Comparison of ENCODE assay signal across 13 cellular contexts in the genomic region with DNA sequence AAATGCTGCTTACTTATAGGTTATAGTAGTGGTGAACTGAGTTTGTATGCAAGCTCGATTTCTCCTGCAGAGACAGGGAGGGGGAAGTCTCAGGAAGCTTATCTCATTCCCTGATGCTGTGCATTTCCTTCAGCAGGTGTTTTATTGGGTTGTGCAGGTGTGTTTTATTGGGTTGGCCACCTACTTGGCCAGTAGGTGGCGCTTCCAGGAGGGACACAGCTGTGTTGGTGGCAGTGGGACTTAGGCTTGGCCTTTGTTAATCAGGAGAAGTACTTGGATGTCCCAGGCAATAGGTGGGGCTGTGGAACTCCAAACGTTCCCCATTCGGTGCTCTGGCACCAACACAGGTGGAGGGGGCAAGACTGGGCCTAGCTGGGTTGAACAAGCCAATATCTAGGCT.
A peak's percentile ranks its signal among the peaks of the same experiment; 100 is the strongest.
DNase-seq lines count a peak whose midpoint lies in the region; ATAC-seq and TF ChIP-seq lines count a peak whose summit lies in the region.
"Had no signal": no experiment of that assay in that cellular context is flagged by ENCODE, and none has a peak within 500 bp of the region (broad histone marks: within the 10 kb centered on the region; RNA-seq: fewer than 3 reads in every experiment).

No MANE protein-coding gene starts in this region.

- no peak overlapping the region for H2AFZ ChIP-seq in SU-DHL-6 (ENCODE audit: low read depth, low read length, severe bottlenecking)

- TF ChIP-seq EP300 in sigmoid colon (IDR thresholded peaks at IDR 0.05), result no peak

- 48 to 65% methylated on average over 4 of the region's 4 CpGs for WGBS in sigmoid colon, 2 donors

- no peak overlapping the region for H3K4me2 ChIP-seq in SU-DHL-6 (ENCODE audit: low read depth, low read length, poor library complexity, severe bottlenecking)

- H3K4me3 ChIP-seq in GM06990 (replicated peaks; ENCODE audit: low read depth, low read length) (no peak overlapping the region), HAP-1 (no peak overlapping the region), SU-DHL-6 (ENCODE audit: insufficient read depth, low read length, poor library complexity, severe bottlenecking) (no peak overlapping the region), sigmoid colon (no peak overlapping the region)
- H3K4me3 ChIP-seq: dorsolateral prefrontal cortex had no signal

- no peaks in the 10 kb centered on the region for H3K9me2 ChIP-seq in SU-DHL-6 (replicated peaks; ENCODE audit: insufficient read depth, low read length)

- H3K4me1 ChIP-seq in HAP-1 (no peaks in the 10 kb centered on the region), sigmoid colon (no peaks in the 10 kb centered on the region)

- H3K27ac Mint-ChIP-seq in stimulated activated memory B cell treated with anti-CD40 and anti-IgM and Interleukin-4, amounts not matched to agents 10 μg/mL and 1 μg/mL and 100 μg/mL, for 72 hours, result no peak overlapping the region
- H3K27ac Mint-ChIP-seq: activated B cell treated with CpG ODN at 0.5 μM for 24 hours; activated T-helper 2 cell treated with anti-CD3 and anti-CD28 coated beads, Interferon-gamma antibody, Interleukin-2, Interleukin-4, amounts not matched to agents 10 μg/mL and 5 μg/mL and 100 μg/mL, durations not matched to agents 14 hours and 24 hours and 36 hours had no signal

- DNase-seq in GM06990 (ENCODE audit: extremely low read depth, insufficient read length), result no peak
- DNase-seq in HAP-1 (ENCODE audit: low spot score in 2 of 2), result peak; percentile 39 to 68
- DNase-seq in left lobe of liver (ENCODE audit: low spot score), result no peak
- no peak for DNase-seq in sigmoid colon
- no peak for DNase-seq in NCI-H2227 (lab: John Stamatoyannopoulos, UW; ENCODE audit: unreplicated experiment)
- DNase-seq: activated B cell treated with CpG ODN at 0.5 μM for 24 hours; dorsolateral prefrontal cortex; hypothalamus; stimulated activated naive CD4-positive, alpha-beta T cell treated with Interleukin-2 at 50 U/mL for 16 hours had no signal

- no peaks in the 10 kb centered on the region for H3K79me2 ChIP-seq in SU-DHL-6 (ENCODE audit: insufficient read depth, low read length)

- no peaks in the 10 kb centered on the region for H3K9me3 Mint-ChIP-seq in stimulated activated memory B cell treated with anti-CD40 and anti-IgM and Interleukin-4, amounts not matched to agents 10 μg/mL and 1 μg/mL and 100 μg/mL, for 72 hours

- no peak overlapping the region for H3K4me3 Mint-ChIP-seq in stimulated activated memory B cell treated with anti-CD40 and anti-IgM and Interleukin-4, amounts not matched to agents 10 μg/mL and 1 μg/mL and 100 μg/mL, for 72 hours
- H3K4me3 Mint-ChIP-seq: activated B cell treated with CpG ODN at 0.5 μM for 24 hours had no signal

- in situ Hi-C loops in HAP-1 (cut with MboI; ENCODE audit: low sequenced_read_pairs), result no loop called here

- H3K9ac ChIP-seq in SU-DHL-6 (ENCODE audit: low read length), result no peak overlapping the region

- no peak for TF ChIP-seq POLR2A in sigmoid colon (IDR thresholded peaks at IDR 0.05)

- intact Hi-C loops in sigmoid colon (cut with DNase I), result no loop called here

- H4K20me1 ChIP-seq in SU-DHL-6 (ENCODE audit: low read depth, low read length), result no peaks in the 10 kb centered on the region

- no peaks in the 10 kb centered on the region for H3F3A ChIP-seq in SU-DHL-6 (ENCODE audit: insufficient read depth)

- H3K27me3 ChIP-seq in GM06990 (replicated peaks; ENCODE audit: control insufficient read depth, insufficient read depth, low read length) (no peaks in the 10 kb centered on the region), HAP-1 (ENCODE audit: low read depth) (no peaks in the 10 kb centered on the region), SU-DHL-6 (ENCODE audit: low read length) (no peaks in the 10 kb centered on the region), sigmoid colon (no peaks in the 10 kb centered on the region)

- H3K27ac ChIP-seq in SU-DHL-6 (ENCODE audit: low read depth, low read length) (no peak overlapping the region), sigmoid colon (no peak overlapping the region)
- H3K27ac ChIP-seq: dorsolateral prefrontal cortex had no signal

- no peaks in the 10 kb centered on the region for H3K4me1 Mint-ChIP-seq in stimulated activated memory B cell treated with anti-CD40 and anti-IgM and Interleukin-4, amounts not matched to agents 10 μg/mL and 1 μg/mL and 100 μg/mL, for 72 hours
- H3K4me1 Mint-ChIP-seq: activated B cell treated with CpG ODN at 0.5 μM for 24 hours had no signal

- TF ChIP-seq CTCF in GM06990 (IDR thresholded peaks at IDR 0.05; ENCODE audit: insufficient read depth, low read length, poor library complexity, severe bottlenecking) (peak; percentile 59), SU-DHL-6 (IDR thresholded peaks at IDR 0.05; ENCODE audit: insufficient read depth, low read length, poor library complexity, severe bottlenecking) (peak; percentile 16), sigmoid colon (IDR thresholded peaks at IDR 0.05) (no peak)

- H3K27me3 Mint-ChIP-seq in stimulated activated memory B cell treated with anti-CD40 and anti-IgM and Interleukin-4, amounts not matched to agents 10 μg/mL and 1 μg/mL and 100 μg/mL, for 72 hours, result no peaks in the 10 kb centered on the region
- H3K27me3 Mint-ChIP-seq: activated B cell treated with CpG ODN at 0.5 μM for 24 hours had no signal

- H3K36me3 Mint-ChIP-seq in stimulated activated memory B cell treated with anti-CD40 and anti-IgM and Interleukin-4, amounts not matched to agents 10 μg/mL and 1 μg/mL and 100 μg/mL, for 72 hours, result no peaks in the 10 kb centered on the region

- H3K36me3 ChIP-seq in GM06990 (ENCODE audit: control insufficient read depth, insufficient read depth, low read length), result no peaks in the 10 kb centered on the region
- H3K36me3 ChIP-seq in HAP-1 (replicated peaks), result no peaks in the 10 kb centered on the region
- H3K36me3 ChIP-seq in SU-DHL-6 (ENCODE audit: low read length), result no peaks in the 10 kb centered on the region
- H3K36me3 ChIP-seq in sigmoid colon, result no peaks in the 10 kb centered on the region

- peak; percentile 39 for ATAC-seq in left lobe of liver
- ATAC-seq in HG02763 (IDR thresholded peaks at IDR 0.05; ENCODE audit: unreplicated experiment), result no peak
- ATAC-seq in stimulated activated memory B cell treated with anti-CD40 and anti-IgM and Interleukin-4, amounts not matched to agents 10 μg/mL and 1 μg/mL and 100 μg/mL, for 72 hours, result no peak

- H3K9me3 ChIP-seq in HAP-1, result no peaks in the 10 kb centered on the region
- no peaks in the 10 kb centered on the region for H3K9me3 ChIP-seq in SU-DHL-6 (ENCODE audit: insufficient read depth, low read length)
- H3K9me3 ChIP-seq in sigmoid colon, result no peaks in the 10 kb centered on the region

Comparison
In these comparisons a context has a peak if more than half of its experiments do, and no peak if none do; other contexts are left out.
1. DNase-seq: peak in HAP-1 (2 of 2); none in GM06990 (single experiment), left lobe of liver (single experiment), sigmoid colon (single experiment) and NCI-H2227 (single experiment).
2. CTCF ChIP-seq: peak in GM06990 (single experiment) and SU-DHL-6 (single experiment); none in sigmoid colon (0 of 4).